ENCODE assay signal across 23 cellular contexts in the genomic region with DNA sequence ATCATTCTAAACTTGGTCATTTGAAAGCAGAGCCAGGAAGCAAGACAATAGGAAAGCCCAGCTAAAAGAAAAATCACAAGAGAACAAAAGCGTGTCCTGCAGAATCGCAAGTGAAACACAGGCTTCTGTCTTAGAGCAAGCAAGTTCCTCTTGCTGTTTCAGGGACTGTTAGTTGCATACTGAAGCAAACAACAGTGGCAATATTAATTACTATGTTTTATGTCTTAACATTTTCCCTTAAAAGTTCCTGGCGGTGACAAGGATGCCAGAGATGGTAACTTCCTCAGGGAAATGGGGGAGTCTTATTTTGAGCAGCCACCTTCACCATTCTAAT.
"Had no signal": no experiment of that assay in that cellular context is flagged by ENCODE, and none has a peak within 500 bp of the region (broad histone marks: within the 10 kb centered on the region; RNA-seq: fewer than 3 reads in every experiment).

No MANE protein-coding gene starts in this region.

- H3K36me3 ChIP-seq: gastroesophageal sphincter, ovary, spleen, thoracic aorta, tibial nerve, upper lobe of left lung had no signal

- H3K27ac ChIP-seq: dorsolateral prefrontal cortex, epithelial cell of prostate, foreskin keratinocyte, ovary, psoas muscle, skin epidermis, spleen, thoracic aorta, tibial nerve, upper lobe of left lung had no signal

- H3K4me3 ChIP-seq: dorsolateral prefrontal cortex, gastroesophageal sphincter, ovary, psoas muscle, skin epidermis, spleen, thoracic aorta, tibial nerve, upper lobe of left lung had no signal

- FAIRE-seq: kidney, urothelium cell line had no signal

- H3K27me3 ChIP-seq: foreskin keratinocyte, gastroesophageal sphincter, ovary, spleen, tibial nerve, upper lobe of left lung had no signal

- DNase-seq: cerebellar nuclear complex; dorsolateral prefrontal cortex; effector CD4-positive, alpha-beta T cell; foreskin keratinocyte; kidney; mesenchymal stem cell; midbrain; naive thymus-derived CD8-positive, alpha-beta T cell; occipital lobe; ovary; posterior cingulate gyrus; right cardiac atrium; spleen; stimulated activated naive B cell treated with anti-CD40 and anti-IgM and Interleukin-4, amounts not matched to agents 10 μg/mL and 1 μg/mL and 100 μg/mL, for 72 hours had no signal

- H3K9me3 ChIP-seq: gastroesophageal sphincter, ovary, psoas muscle, spleen, thoracic aorta, tibial nerve, upper lobe of left lung had no signal

- ATAC-seq: esophagus mucosa; foreskin keratinocyte; gastroesophageal sphincter; naive thymus-derived CD8-positive, alpha-beta T cell; right cardiac atrium; stimulated activated naive B cell treated with anti-CD40 and anti-IgM and Interleukin-4, amounts not matched to agents 10 μg/mL and 1 μg/mL and 100 μg/mL, for 72 hours had no signal

- H3K4me1 ChIP-seq: foreskin keratinocyte, psoas muscle, spleen, tibial nerve, upper lobe of left lung had no signal
